Comparison of ENCODE assay signal across 12 cellular contexts in genomic region chrX:13891367-13892146, GRCh38.
DNase-seq lines count a peak whose midpoint lies in the region; ATAC-seq and TF ChIP-seq lines count a peak whose summit lies in the region.
"Had no signal": no experiment of that assay in that cellular context is flagged by ENCODE, and none has a peak within 500 bp of the region (broad histone marks: within the 10 kb centered on the region; RNA-seq: fewer than 3 reads in every experiment).

No MANE protein-coding gene starts in this region.

- ATAC-seq in GM18873 (IDR thresholded peaks at IDR 0.05; ENCODE audit: low FRiP score, unreplicated experiment), result no peak
- ATAC-seq: activated CD8-positive, alpha-beta T cell treated with anti-CD3 and anti-CD28 coated beads for 36 hours; activated naive CD8-positive, alpha-beta T cell treated with anti-CD3 and anti-CD28 coated beads, Interleukin-2, amount 50 U/mL, for 24 hours had no signal

- H3K27me3 Mint-ChIP-seq in nephron (ENCODE audit: low read depth) (no peaks in the 10 kb centered on the region), type B pancreatic cell (no peaks in the 10 kb centered on the region)
- H3K27me3 Mint-ChIP-seq: activated naive CD8-positive, alpha-beta T cell treated with anti-CD3 and anti-CD28 coated beads, Interleukin-2, amount 50 U/mL, for 24 hours had no signal

- H3K27ac Mint-ChIP-seq in nephron, result peak overlapping the region in 2 of 3 experiments; percentile 13 to 35
- no peak overlapping the region for H3K27ac Mint-ChIP-seq in type B pancreatic cell
- H3K27ac Mint-ChIP-seq: activated CD8-positive, alpha-beta T cell treated with anti-CD3 and anti-CD28 coated beads for 36 hours; activated naive CD8-positive, alpha-beta T cell treated with anti-CD3 and anti-CD28 coated beads, Interleukin-2, amount 50 U/mL, for 24 hours had no signal

- DNase-seq in NCI-H526 (lab: John Stamatoyannopoulos, UW), result peak; percentile 1 to 47
- DNase-seq in NCI-H526 treated with DMSO at 0.1 percent for 48 hours (lab: John Stamatoyannopoulos, UW), result no peak
- DNase-seq in fibroblast of gingiva (ENCODE audit: low read depth), result peak; percentile 43
- DNase-seq in Kasumi-1 (lab: John Stamatoyannopoulos, UW), result no peak
- DNase-seq in type B pancreatic cell (ENCODE audit: extremely low spot score, unreplicated experiment), result no peak
- DNase-seq in activated gamma-delta T cell treated with Interleukin-2 at 50 U/mL for 16 hours, result no peak
- DNase-seq: activated CD8-positive, alpha-beta T cell treated with anti-CD3 and anti-CD28 coated beads for 36 hours; activated naive CD8-positive, alpha-beta T cell treated with anti-CD3 and anti-CD28 coated beads, Interleukin-2, amount 50 U/mL, for 24 hours; DMS79; NCI-H510A had no signal

- TF ChIP-seq CTCF in nephron (IDR thresholded peaks at IDR 0.05; ENCODE audit: unreplicated experiment in 3 of 3), result no peak
- TF ChIP-seq CTCF in type B pancreatic cell (conservative IDR thresholded peaks at IDR 0.05), result no peak

- H3K4me3 Mint-ChIP-seq in nephron (no peak overlapping the region), type B pancreatic cell (no peak overlapping the region)
- H3K4me3 Mint-ChIP-seq: activated CD8-positive, alpha-beta T cell treated with anti-CD3 and anti-CD28 coated beads for 36 hours; activated naive CD8-positive, alpha-beta T cell treated with anti-CD3 and anti-CD28 coated beads, Interleukin-2, amount 50 U/mL, for 24 hours had no signal

- peaks cover 4% of the 10 kb centered on the region for H3K9me3 Mint-ChIP-seq in nephron
- no peaks in the 10 kb centered on the region for H3K9me3 Mint-ChIP-seq in type B pancreatic cell
- H3K9me3 Mint-ChIP-seq: activated CD8-positive, alpha-beta T cell treated with anti-CD3 and anti-CD28 coated beads for 36 hours; activated naive CD8-positive, alpha-beta T cell treated with anti-CD3 and anti-CD28 coated beads, Interleukin-2, amount 50 U/mL, for 24 hours had no signal

- H3K36me3 Mint-ChIP-seq in nephron (ENCODE audit: low read depth) (no peaks in the 10 kb centered on the region), type B pancreatic cell (no peaks in the 10 kb centered on the region)

- H3K4me1 Mint-ChIP-seq in nephron (peaks cover 7% of the 10 kb centered on the region), type B pancreatic cell (ENCODE audit: unreplicated experiment) (peaks cover 10% of the 10 kb centered on the region)
- H3K4me1 Mint-ChIP-seq: activated naive CD8-positive, alpha-beta T cell treated with anti-CD3 and anti-CD28 coated beads, Interleukin-2, amount 50 U/mL, for 24 hours had no signal

Comparison
In these comparisons a context has a peak if more than half of its experiments do, and no peak if none do; other contexts are left out.
1. DNase-seq: peak in NCI-H526 (2 of 2) and fibroblast of gingiva (single experiment); none in NCI-H526 treated with DMSO at 0.1 percent for 48 hours (single experiment), Kasumi-1 (0 of 2), type B pancreatic cell (single experiment) and activated gamma-delta T cell treated with Interleukin-2 at 50 U/mL for 16 hours (single experiment).